ENCODE assay signal across 2 cellular contexts in the genomic region with DNA sequence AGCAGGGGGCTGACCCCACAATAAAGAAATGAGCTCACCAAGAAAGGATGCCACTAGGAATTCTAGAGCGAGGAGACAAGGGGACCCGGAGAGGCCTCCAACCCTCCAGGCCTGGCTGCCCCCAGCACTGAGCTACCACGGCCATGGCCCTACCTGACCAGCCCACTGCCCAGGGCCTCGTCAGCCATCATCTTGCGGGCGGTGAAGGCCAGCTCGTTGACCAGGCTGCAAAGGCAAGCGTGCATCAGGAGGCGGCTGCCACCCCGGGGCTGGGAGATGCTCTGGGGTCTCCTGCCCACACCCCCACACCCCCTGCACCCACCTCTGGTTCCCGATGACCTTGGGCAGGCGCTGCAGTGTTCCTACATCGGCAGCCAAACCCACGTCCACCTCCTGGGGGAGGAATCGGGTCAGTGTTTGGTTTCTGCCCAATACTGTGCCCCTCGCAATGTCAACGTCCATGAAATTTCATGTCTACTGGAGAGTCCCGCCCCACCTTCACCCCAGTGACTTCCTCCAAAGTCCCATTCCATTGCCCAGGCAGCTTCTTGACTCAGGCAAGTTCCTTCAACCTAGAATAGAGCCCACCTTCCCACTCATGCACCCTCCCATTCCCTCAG.
A peak's percentile ranks its signal among the peaks of the same experiment; 100 is the strongest.
TF ChIP-seq lines count a peak whose summit lies in the region.

No MANE protein-coding gene starts in this region.

TF ChIP-seq in HEK293, 187 proteins besides CTCF, POLR2A, EP300 and RAD21:
- TF ChIP-seq ZFP37 (tag by site-specific recombination; IDR thresholded peaks at IDR 0.05) (no peak), SP2 (tag by site-specific recombination; IDR thresholded peaks at IDR 0.05) (0 out of 2 replicates have a peak, but pooled peaks have one; percentile 8)

TF ChIP-seq in HepG2, 621 proteins besides CTCF, POLR2A, EP300 and RAD21:
- no peak for TF ChIP-seq ZNF550 (CRISPR knock-in tag; IDR thresholded peaks at IDR 0.05; ENCODE audit: borderline replicate concordance)
- TF ChIP-seq ZNF616 (CRISPR knock-in tag; IDR thresholded peaks at IDR 0.05; ENCODE audit: low read depth) = no peak
- no peak for TF ChIP-seq ZNF253 (CRISPR knock-in tag; IDR thresholded peaks at IDR 0.05; ENCODE audit: borderline replicate concordance)
- no peak for TF ChIP-seq NR2F1 (CRISPR knock-in tag; IDR thresholded peaks at IDR 0.05)
- TF ChIP-seq, protein P1, sequence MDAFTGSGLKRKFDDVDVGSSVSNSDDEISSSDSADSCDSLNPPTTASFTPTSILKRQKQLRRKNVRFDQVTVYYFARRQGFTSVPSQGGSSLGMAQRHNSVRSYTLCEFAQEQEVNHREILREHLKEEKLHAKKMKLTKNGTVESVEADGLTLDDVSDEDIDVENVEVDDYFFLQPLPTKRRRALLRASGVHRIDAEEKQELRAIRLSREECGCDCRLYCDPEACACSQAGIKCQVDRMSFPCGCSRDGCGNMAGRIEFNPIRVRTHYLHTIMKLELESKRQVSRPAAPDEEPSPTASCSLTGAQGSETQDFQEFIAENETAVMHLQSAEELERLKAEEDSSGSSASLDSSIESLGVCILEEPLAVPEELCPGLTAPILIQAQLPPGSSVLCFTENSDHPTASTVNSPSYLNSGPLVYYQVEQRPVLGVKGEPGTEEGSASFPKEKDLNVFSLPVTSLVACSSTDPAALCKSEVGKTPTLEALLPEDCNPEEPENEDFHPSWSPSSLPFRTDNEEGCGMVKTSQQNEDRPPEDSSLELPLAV (CRISPR knock-in tag; conservative IDR thresholded peaks at IDR 0.05; ENCODE audit: low read depth) = no peak
- TF ChIP-seq, protein P2, sequence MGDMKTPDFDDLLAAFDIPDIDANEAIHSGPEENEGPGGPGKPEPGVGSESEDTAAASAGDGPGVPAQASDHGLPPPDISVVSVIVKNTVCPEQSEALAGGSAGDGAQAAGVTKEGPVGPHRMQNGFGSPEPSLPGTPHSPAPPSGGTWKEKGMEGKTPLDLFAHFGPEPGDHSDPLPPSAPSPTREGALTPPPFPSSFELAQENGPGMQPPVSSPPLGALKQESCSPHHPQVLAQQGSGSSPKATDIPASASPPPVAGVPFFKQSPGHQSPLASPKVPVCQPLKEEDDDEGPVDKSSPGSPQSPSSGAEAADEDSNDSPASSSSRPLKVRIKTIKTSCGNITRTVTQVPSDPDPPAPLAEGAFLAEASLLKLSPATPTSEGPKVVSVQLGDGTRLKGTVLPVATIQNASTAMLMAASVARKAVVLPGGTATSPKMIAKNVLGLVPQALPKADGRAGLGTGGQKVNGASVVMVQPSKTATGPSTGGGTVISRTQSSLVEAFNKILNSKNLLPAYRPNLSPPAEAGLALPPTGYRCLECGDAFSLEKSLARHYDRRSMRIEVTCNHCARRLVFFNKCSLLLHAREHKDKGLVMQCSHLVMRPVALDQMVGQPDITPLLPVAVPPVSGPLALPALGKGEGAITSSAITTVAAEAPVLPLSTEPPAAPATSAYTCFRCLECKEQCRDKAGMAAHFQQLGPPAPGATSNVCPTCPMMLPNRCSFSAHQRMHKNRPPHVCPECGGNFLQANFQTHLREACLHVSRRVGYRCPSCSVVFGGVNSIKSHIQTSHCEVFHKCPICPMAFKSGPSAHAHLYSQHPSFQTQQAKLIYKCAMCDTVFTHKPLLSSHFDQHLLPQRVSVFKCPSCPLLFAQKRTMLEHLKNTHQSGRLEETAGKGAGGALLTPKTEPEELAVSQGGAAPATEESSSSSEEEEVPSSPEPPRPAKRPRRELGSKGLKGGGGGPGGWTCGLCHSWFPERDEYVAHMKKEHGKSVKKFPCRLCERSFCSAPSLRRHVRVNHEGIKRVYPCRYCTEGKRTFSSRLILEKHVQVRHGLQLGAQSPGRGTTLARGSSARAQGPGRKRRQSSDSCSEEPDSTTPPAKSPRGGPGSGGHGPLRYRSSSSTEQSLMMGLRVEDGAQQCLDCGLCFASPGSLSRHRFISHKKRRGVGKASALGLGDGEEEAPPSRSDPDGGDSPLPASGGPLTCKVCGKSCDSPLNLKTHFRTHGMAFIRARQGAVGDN (CRISPR knock-in tag; IDR thresholded peaks at IDR 0.05) = 0 out of 2 replicates have a peak, but pooled peaks have one; percentile 4
- no peak for TF ChIP-seq MYC (CRISPR knock-in tag; IDR thresholded peaks at IDR 0.05; ENCODE audit: borderline replicate concordance)
- TF ChIP-seq RFXANK (CRISPR knock-in tag; IDR thresholded peaks at IDR 0.05) = no peak
- no peak for TF ChIP-seq TOPORS (CRISPR knock-in tag; IDR thresholded peaks at IDR 0.05)
- TF ChIP-seq TAF1 (CRISPR knock-in tag; IDR thresholded peaks at IDR 0.05) = no peak
- TF ChIP-seq, protein P3, sequence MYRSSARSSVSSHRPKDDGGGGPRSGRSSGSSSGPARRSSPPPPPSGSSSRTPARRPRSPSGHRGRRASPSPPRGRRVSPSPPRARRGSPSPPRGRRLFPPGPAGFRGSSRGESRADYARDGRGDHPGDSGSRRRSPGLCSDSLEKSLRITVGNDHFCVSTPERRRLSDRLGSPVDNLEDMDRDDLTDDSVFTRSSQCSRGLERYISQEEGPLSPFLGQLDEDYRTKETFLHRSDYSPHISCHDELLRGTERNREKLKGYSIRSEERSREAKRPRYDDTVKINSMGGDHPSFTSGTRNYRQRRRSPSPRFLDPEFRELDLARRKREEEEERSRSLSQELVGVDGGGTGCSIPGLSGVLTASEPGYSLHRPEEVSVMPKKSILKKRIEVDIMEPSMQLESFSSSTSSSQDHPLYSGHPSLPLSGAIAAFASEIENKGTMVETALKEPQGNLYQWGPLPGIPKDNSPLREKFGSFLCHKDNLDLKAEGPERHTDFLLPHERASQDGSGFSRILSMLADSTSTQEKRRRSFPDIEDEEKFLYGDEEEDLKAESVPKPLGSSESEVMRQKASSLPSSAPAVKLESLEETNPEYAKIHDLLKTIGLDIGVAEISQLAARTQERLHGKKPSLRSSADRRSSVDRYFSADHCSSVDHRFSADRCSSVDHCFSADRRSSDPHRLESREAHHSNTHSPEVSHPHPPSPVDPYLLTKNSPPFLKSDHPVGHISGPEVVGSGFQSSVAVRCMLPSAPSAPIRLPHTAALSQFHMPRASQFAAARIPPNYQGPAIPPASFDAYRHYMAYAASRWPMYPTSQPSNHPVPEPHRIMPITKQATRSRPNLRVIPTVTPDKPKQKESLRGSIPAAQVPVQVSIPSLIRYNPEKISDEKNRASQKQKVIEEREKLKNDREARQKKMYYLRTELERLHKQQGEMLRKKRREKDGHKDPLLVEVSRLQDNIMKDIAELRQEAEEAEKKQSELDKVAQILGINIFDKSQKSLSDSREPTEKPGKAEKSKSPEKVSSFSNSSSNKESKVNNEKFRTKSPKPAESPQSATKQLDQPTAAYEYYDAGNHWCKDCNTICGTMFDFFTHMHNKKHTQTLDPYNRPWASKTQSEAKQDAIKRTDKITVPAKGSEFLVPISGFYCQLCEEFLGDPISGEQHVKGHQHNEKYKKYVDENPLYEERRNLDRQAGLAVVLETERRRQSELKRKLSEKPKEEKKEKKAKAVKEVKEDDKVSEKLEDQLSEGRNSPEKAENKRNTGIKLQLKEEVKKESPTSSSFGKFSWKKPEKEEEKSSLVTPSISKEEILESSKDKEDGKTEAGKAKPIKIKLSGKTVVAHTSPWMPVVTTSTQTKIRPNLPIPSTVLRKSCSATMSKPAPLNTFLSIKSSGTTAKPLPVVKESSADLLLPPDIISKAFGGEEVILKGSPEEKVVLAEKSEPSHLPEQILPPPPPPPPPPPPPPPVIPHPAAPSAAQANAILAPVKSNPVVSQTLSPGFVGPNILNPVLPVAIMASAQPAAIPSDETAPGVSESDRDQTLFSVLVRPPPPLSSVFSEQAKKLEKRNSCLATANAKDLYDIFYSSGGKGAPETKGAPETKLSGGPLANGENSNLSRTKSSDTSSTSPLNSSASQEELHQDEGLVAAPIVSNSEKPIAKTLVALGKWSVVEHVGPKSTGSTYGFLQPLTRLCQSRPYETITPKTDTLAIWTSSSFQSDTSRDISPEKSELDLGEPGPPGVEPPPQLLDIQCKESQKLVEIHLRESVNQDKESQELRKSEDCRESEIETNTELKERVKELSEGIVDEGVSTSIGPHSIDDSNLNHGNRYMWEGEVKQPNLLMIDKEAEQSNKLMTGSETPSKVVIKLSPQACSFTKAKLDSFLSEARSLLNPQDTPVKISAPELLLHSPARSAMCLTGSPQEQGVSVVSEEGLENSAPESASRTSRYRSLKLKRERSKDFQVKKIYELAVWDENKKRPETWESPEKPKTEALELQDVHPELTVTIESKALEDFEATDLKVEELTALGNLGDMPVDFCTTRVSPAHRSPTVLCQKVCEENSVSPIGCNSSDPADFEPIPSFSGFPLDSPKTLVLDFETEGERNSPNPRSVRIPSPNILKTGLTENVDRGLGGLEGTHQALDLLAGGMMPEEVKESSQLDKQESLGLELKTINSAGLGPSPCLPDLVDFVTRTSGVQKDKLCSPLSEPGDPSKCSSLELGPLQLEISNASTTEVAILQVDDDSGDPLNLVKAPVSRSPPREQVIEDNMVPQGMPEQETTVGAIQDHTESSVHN (CRISPR knock-in tag; IDR thresholded peaks at IDR 0.05) = no peak
- TF ChIP-seq, protein P4, sequence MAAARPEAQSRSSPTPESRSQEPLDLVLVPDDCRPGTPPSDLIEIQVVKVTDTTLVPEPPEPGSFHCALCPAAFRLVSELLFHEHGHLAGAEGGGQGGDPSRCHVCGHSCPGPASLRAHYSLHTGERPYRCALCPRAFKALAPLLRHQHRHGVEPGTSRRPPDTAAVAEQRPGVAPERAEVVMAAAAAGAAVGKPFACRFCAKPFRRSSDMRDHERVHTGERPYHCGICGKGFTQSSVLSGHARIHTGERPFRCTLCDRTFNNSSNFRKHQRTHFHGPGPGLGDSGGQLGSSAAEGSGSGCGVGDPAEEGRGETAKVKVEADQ (CRISPR knock-in tag; IDR thresholded peaks at IDR 0.05; ENCODE audit: borderline replicate concordance) = no peak
- no peak for TF ChIP-seq ZNF354B (CRISPR knock-in tag; IDR thresholded peaks at IDR 0.05)
- TF ChIP-seq, protein P5, sequence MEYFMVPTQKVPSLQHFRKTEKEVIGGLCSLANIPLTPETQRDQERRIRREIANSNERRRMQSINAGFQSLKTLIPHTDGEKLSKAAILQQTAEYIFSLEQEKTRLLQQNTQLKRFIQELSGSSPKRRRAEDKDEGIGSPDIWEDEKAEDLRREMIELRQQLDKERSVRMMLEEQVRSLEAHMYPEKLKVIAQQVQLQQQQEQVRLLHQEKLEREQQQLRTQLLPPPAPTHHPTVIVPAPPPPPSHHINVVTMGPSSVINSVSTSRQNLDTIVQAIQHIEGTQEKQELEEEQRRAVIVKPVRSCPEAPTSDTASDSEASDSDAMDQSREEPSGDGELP (IDR thresholded peaks at IDR 0.05; ENCODE audit: borderline replicate concordance, low read depth) = no peak
- TF ChIP-seq, protein P6, sequence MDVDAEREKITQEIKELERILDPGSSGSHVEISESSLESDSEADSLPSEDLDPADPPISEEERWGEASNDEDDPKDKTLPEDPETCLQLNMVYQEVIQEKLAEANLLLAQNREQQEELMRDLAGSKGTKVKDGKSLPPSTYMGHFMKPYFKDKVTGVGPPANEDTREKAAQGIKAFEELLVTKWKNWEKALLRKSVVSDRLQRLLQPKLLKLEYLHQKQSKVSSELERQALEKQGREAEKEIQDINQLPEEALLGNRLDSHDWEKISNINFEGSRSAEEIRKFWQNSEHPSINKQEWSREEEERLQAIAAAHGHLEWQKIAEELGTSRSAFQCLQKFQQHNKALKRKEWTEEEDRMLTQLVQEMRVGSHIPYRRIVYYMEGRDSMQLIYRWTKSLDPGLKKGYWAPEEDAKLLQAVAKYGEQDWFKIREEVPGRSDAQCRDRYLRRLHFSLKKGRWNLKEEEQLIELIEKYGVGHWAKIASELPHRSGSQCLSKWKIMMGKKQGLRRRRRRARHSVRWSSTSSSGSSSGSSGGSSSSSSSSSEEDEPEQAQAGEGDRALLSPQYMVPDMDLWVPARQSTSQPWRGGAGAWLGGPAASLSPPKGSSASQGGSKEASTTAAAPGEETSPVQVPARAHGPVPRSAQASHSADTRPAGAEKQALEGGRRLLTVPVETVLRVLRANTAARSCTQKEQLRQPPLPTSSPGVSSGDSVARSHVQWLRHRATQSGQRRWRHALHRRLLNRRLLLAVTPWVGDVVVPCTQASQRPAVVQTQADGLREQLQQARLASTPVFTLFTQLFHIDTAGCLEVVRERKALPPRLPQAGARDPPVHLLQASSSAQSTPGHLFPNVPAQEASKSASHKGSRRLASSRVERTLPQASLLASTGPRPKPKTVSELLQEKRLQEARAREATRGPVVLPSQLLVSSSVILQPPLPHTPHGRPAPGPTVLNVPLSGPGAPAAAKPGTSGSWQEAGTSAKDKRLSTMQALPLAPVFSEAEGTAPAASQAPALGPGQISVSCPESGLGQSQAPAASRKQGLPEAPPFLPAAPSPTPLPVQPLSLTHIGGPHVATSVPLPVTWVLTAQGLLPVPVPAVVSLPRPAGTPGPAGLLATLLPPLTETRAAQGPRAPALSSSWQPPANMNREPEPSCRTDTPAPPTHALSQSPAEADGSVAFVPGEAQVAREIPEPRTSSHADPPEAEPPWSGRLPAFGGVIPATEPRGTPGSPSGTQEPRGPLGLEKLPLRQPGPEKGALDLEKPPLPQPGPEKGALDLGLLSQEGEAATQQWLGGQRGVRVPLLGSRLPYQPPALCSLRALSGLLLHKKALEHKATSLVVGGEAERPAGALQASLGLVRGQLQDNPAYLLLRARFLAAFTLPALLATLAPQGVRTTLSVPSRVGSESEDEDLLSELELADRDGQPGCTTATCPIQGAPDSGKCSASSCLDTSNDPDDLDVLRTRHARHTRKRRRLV (CRISPR knock-in tag; IDR thresholded peaks at IDR 0.05) = no peak
- no peak for TF ChIP-seq HNRNPLL (IDR thresholded peaks at IDR 0.05; ENCODE audit: low read depth, low read length, poor library complexity, severe bottlenecking)
- peak; percentile 57 for TF ChIP-seq RBFOX2 (IDR thresholded peaks at IDR 0.05; ENCODE audit: low read depth, low read length)
